Comparison of ENCODE assay signal across 16 cellular contexts in the genomic region with DNA sequence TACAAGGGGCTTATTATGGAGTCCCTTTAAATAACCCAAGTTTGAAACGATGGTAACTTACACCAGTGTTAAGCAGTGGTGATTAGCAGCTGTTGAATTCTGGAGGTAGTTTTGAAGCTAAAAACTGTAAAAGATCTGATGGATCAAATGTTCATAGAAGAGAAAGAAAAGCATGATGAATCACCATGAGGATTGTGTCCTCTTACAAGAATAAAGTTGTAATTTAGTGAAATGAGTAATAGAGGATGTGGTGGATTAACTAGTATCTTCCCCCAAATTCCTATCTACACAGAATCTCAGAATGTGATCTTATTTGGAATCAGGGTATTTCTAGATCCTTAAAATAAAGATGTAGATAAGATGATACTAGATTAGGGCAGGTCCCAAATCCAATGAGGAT.
"Had no signal": no experiment of that assay in that cellular context is flagged by ENCODE, and none has a peak within 500 bp of the region (broad histone marks: within the 10 kb centered on the region; RNA-seq: fewer than 3 reads in every experiment).

No MANE protein-coding gene starts in this region.

- H3K9me3 ChIP-seq: left lung had no signal

- H3K27me3 Mint-ChIP-seq: activated naive CD4-positive, alpha-beta T cell treated with anti-CD3 and anti-CD28 coated beads, Interleukin-2, amount 10 ng/mL, durations not matched to agents 7 days and 5 days; naive B cell; type B pancreatic cell had no signal

- H3K4me2 ChIP-seq: hepatocyte, neural progenitor cell had no signal

- DNase-seq: activated CD4-positive, alpha-beta T cell treated with anti-CD3 and anti-CD28 coated beads for 1 hour; activated CD4-positive, alpha-beta T cell treated with anti-CD3 and anti-CD28 coated beads, Interleukin-2, amount 50 U/mL, for 4 hours; activated naive CD4-positive, alpha-beta T cell treated with anti-CD3 and anti-CD28 coated beads, Interleukin-2, amount 10 ng/mL, durations not matched to agents 7 days and 5 days; endodermal cell; left lung; mammary epithelial cell; naive B cell; retina; small intestine; stimulated activated naive CD8-positive, alpha-beta T cell treated with anti-CD3 and anti-CD28 coated beads, Interleukin-15, Interleukin-2, amounts not matched to agents 100 U/mL and 50 U/mL, for 24 hours had no signal

- H3K27ac Mint-ChIP-seq: activated naive CD4-positive, alpha-beta T cell treated with anti-CD3 and anti-CD28 coated beads, Interleukin-2, amount 10 ng/mL, durations not matched to agents 7 days and 5 days; activated T-helper 2 cell treated with anti-CD3 and anti-CD28 coated beads, Interferon-gamma antibody, Interleukin-2, Interleukin-4, amounts not matched to agents 10 μg/mL and 5 μg/mL and 100 μg/mL, durations not matched to agents 14 hours and 24 hours and 36 hours; endodermal cell; neural progenitor cell; type B pancreatic cell had no signal

- H3K36me3 ChIP-seq: left lung, neural progenitor cell had no signal

- H3K4me1 ChIP-seq: left lung, neural progenitor cell, parathyroid adenoma had no signal

- H3K4me1 Mint-ChIP-seq: activated naive CD4-positive, alpha-beta T cell treated with anti-CD3 and anti-CD28 coated beads, Interleukin-2, amount 10 ng/mL, durations not matched to agents 7 days and 5 days; endodermal cell; neural progenitor cell had no signal

- H3K9ac ChIP-seq: neural progenitor cell, parathyroid adenoma had no signal

- H3K27me3 ChIP-seq: hepatocyte, left lung, neural progenitor cell had no signal

- H3K9me3 Mint-ChIP-seq: activated naive CD4-positive, alpha-beta T cell treated with anti-CD3 and anti-CD28 coated beads, Interleukin-2, amount 10 ng/mL, durations not matched to agents 7 days and 5 days; activated T-helper 2 cell treated with anti-CD3 and anti-CD28 coated beads, Interferon-gamma antibody, Interleukin-2, Interleukin-4, amounts not matched to agents 10 μg/mL and 5 μg/mL and 100 μg/mL, durations not matched to agents 14 hours and 24 hours and 36 hours; endodermal cell; neural progenitor cell; type B pancreatic cell had no signal

- ATAC-seq: left lung; stimulated activated naive CD8-positive, alpha-beta T cell treated with anti-CD3 and anti-CD28 coated beads, Interleukin-15, Interleukin-2, amounts not matched to agents 100 U/mL and 50 U/mL, for 24 hours had no signal

- H3K36me3 Mint-ChIP-seq: activated naive CD4-positive, alpha-beta T cell treated with anti-CD3 and anti-CD28 coated beads, Interleukin-2, amount 10 ng/mL, durations not matched to agents 7 days and 5 days; naive B cell; neural progenitor cell; type B pancreatic cell had no signal

- H3K4me3 ChIP-seq: hepatocyte, left lung, neural progenitor cell had no signal

- H3K27ac ChIP-seq: hepatocyte, left lung, neural progenitor cell, parathyroid adenoma, VCaP had no signal

- H3K4me3 Mint-ChIP-seq: activated naive CD4-positive, alpha-beta T cell treated with anti-CD3 and anti-CD28 coated beads, Interleukin-2, amount 10 ng/mL, durations not matched to agents 7 days and 5 days; endodermal cell; neural progenitor cell; type B pancreatic cell had no signal
